In genomic region chr3:98022978-98023820, GRCh38 we compare ENCODE assay signal across 8 cellular contexts.
A peak's percentile ranks its signal among the peaks of the same experiment; 100 is the strongest.
DNase-seq lines count a peak whose midpoint lies in the region; ATAC-seq and TF ChIP-seq lines count a peak whose summit lies in the region.

No MANE protein-coding gene starts in this region.

- H3K27ac ChIP-seq in 22Rv1 = no peak overlapping the region

- in situ Hi-C loops in T47D (cut with HindIII; ENCODE audit: low pct_unique_long_range_greater_than_20kb, low sequenced_read_pairs) = no loop called here

- DNase-seq in NCI-H2196 (lab: John Stamatoyannopoulos, UW; ENCODE audit: unreplicated experiment) (peak; percentile 85), T47D (ENCODE audit: low read depth in 1 of 2, low spot score in 1 of 2) (peak; percentile 17 to 85), iris pigment epithelial cell (ENCODE audit: low read depth) (peak; percentile 71)
- DNase-seq in stimulated activated CD4-positive, alpha-beta T cell treated with anti-CD3 and anti-CD28 coated beads, Interleukin-15, amount 100 ng/mL, for 48 hours (ENCODE audit: low read depth in 2 of 2) = peak; percentile 81 to 89

- ATAC-seq in GM18499 (IDR thresholded peaks at IDR 0.05; ENCODE audit: insufficient read depth, unreplicated experiment) (peak; percentile 56), HG03039 (IDR thresholded peaks at IDR 0.05; ENCODE audit: unreplicated experiment) (peak; percentile 73)

- TF ChIP-seq CTCF in 22Rv1 (IDR thresholded peaks at IDR 0.05) (peak; percentile 90), WI38 (IDR thresholded peaks at IDR 0.05; ENCODE audit: low read depth, low read length) (peak; percentile 88)

- no peak overlapping the region for H3K4me3 ChIP-seq in WI38 (ENCODE audit: low read depth, low read length)
